In genomic region chr5:141513021-141513626, GRCh38 we compare ENCODE assay signal across 8 cellular contexts. TPM values are rescaled to one million over a fixed set of nuclear protein-coding genes. Genes with fewer than 3 reads are reported as not detected.
DNase-seq lines count a peak whose midpoint lies in the region; ATAC-seq and TF ChIP-seq lines count a peak whose summit lies in the region.

No MANE protein-coding gene starts in this region.

- TF ChIP-seq POLR2A in GM18505 (IDR thresholded peaks at IDR 0.05; ENCODE audit: borderline replicate concordance, extremely low read depth, insufficient read depth, insufficient read length) = no peak

- H3K4me3 ChIP-seq in WI38 (ENCODE audit: low read depth, low read length) (peak overlapping the region; percentile 49), left lung (peak overlapping the region; percentile 31 to 49)

- H3K4me1 Mint-ChIP-seq in HFFc6 (ENCODE audit: low read depth) = peaks cover 91% of the 10 kb centered on the region
- H3K4me1 Mint-ChIP-seq in dendritic cell treated with granulocyte-macrophage colony-stimulating factor and Interleukin-4, amounts not matched to agents 40 ng/mL and 50 ng/mL, for 4 days (ENCODE audit: low read depth) = peaks cover 82% of the 10 kb centered on the region
- H3K4me1 Mint-ChIP-seq in stimulated activated memory B cell treated with anti-CD40 and anti-IgM and Interleukin-4, amounts not matched to agents 10 μg/mL and 1 μg/mL and 100 μg/mL, for 72 hours = peaks cover 87% of the 10 kb centered on the region

- peaks cover 39% of the 10 kb centered on the region for H3K36me3 Mint-ChIP-seq in HFFc6 (ENCODE audit: low read depth)
- peaks cover 56% of the 10 kb centered on the region for H3K36me3 Mint-ChIP-seq in dendritic cell treated with granulocyte-macrophage colony-stimulating factor and Interleukin-4, amounts not matched to agents 40 ng/mL and 50 ng/mL, for 4 days (ENCODE audit: low read depth)
- H3K36me3 Mint-ChIP-seq in stimulated activated memory B cell treated with anti-CD40 and anti-IgM and Interleukin-4, amounts not matched to agents 10 μg/mL and 1 μg/mL and 100 μg/mL, for 72 hours = peaks cover 41% of the 10 kb centered on the region

- H3K9me3 Mint-ChIP-seq in HFFc6 = no peaks in the 10 kb centered on the region
- H3K9me3 Mint-ChIP-seq in dendritic cell treated with granulocyte-macrophage colony-stimulating factor and Interleukin-4, amounts not matched to agents 40 ng/mL and 50 ng/mL, for 4 days = no peaks in the 10 kb centered on the region
- peaks cover 5% of the 10 kb centered on the region for H3K9me3 Mint-ChIP-seq in stimulated activated memory B cell treated with anti-CD40 and anti-IgM and Interleukin-4, amounts not matched to agents 10 μg/mL and 1 μg/mL and 100 μg/mL, for 72 hours

- H3K27me3 Mint-ChIP-seq in HFFc6 (ENCODE audit: insufficient read depth) = peaks cover 22% of the 10 kb centered on the region
- H3K27me3 Mint-ChIP-seq in dendritic cell treated with granulocyte-macrophage colony-stimulating factor and Interleukin-4, amounts not matched to agents 40 ng/mL and 50 ng/mL, for 4 days = peaks cover 24% of the 10 kb centered on the region
- H3K27me3 Mint-ChIP-seq in stimulated activated memory B cell treated with anti-CD40 and anti-IgM and Interleukin-4, amounts not matched to agents 10 μg/mL and 1 μg/mL and 100 μg/mL, for 72 hours = no peaks in the 10 kb centered on the region

- H3K9me3 ChIP-seq in left lung = no peaks in the 10 kb centered on the region

- peaks cover 0 to 9% of the 10 kb centered on the region in 2 donors for H3K27me3 ChIP-seq in left lung

- intact Hi-C loops in dendritic cell treated with granulocyte-macrophage colony-stimulating factor and Interleukin-4, amounts not matched to agents 40 ng/mL and 50 ng/mL, for 4 days (cut with micrococcal nuclease) = loop anchor here (10.0 kb wide), 1 partner anchor 188 kb away; the partner anchor contains the start of gene TAF7
- intact Hi-C loops in left lung (cut with DNase I) = no loop called here

- peak overlapping the region; percentile 85 for H3K4me3 Mint-ChIP-seq in HFFc6
- peak overlapping the region; percentile 74 for H3K4me3 Mint-ChIP-seq in dendritic cell treated with granulocyte-macrophage colony-stimulating factor and Interleukin-4, amounts not matched to agents 40 ng/mL and 50 ng/mL, for 4 days
- peak overlapping the region; percentile 70 for H3K4me3 Mint-ChIP-seq in stimulated activated memory B cell treated with anti-CD40 and anti-IgM and Interleukin-4, amounts not matched to agents 10 μg/mL and 1 μg/mL and 100 μg/mL, for 72 hours

- peaks cover 0 to 50% of the 10 kb centered on the region in 2 donors for H3K36me3 ChIP-seq in left lung

- H3K27ac ChIP-seq in left lung = peak overlapping the region; percentile 83 to 87

- ATAC-seq in left lung = peak; percentile 29
- ATAC-seq in stimulated activated memory B cell treated with anti-CD40 and anti-IgM and Interleukin-4, amounts not matched to agents 10 μg/mL and 1 μg/mL and 100 μg/mL, for 72 hours = peak; percentile 6
- no peak for ATAC-seq in GM18505 (IDR thresholded peaks at IDR 0.05; ENCODE audit: unreplicated experiment)

- peak overlapping the region; percentile 96 for H3K27ac Mint-ChIP-seq in HFFc6
- H3K27ac Mint-ChIP-seq in dendritic cell treated with granulocyte-macrophage colony-stimulating factor and Interleukin-4, amounts not matched to agents 40 ng/mL and 50 ng/mL, for 4 days = peak overlapping the region; percentile 55
- H3K27ac Mint-ChIP-seq in stimulated activated memory B cell treated with anti-CD40 and anti-IgM and Interleukin-4, amounts not matched to agents 10 μg/mL and 1 μg/mL and 100 μg/mL, for 72 hours = peak overlapping the region; percentile 30

- peak; percentile 48 for DNase-seq in HFFc6
- peak in 1 of 2 donors; percentile 80 for DNase-seq in left lung
- no peak for DNase-seq in ureter (ENCODE audit: low spot score)
- DNase-seq in DMS53 (lab: John Stamatoyannopoulos, UW) = no peak

- peaks cover 25 to 81% of the 10 kb centered on the region in 2 donors for H3K4me1 ChIP-seq in left lung

- TF ChIP-seq CTCF in HFFc6 (IDR thresholded peaks at IDR 0.05) = no peak
- no peak for TF ChIP-seq CTCF in WI38 (IDR thresholded peaks at IDR 0.05; ENCODE audit: low read depth, low read length)
- TF ChIP-seq CTCF in left lung (IDR thresholded peaks at IDR 0.05) = no peak

RNA-seq across cellular contexts. Expression of gene PCDHGC5, which starts 24.2 kb away (rescaled TPM):
- total RNA-seq in HFFc6 (2021; fragmentation: NEBNext Ultra II Directional; extraction: Animal tissue kit (Norgen Biotek cat#: 25700)) = 1 to 10 TPM; 2.3 to 5.7 (median 2.7) TPM
- total RNA-seq in left lung = 1 to 10 TPM; 1.4 to 1.9 TPM
- total RNA-seq in ureter = 2.8 TPM

RNA-seq across cellular contexts. Expression of gene PCDHGC4, which starts 28.3 kb away (rescaled TPM):
- total RNA-seq in HFFc6 (2021; fragmentation: NEBNext Ultra II Directional; extraction: Animal tissue kit (Norgen Biotek cat#: 25700)) = 1 to 10 TPM in 1 of 6 experiments, under 1 TPM in 5; 0.34 to 1.4 (median 0.62) TPM
- total RNA-seq in left lung (1 to 10 TPM in 1 of 2 donors, under 1 TPM in 1; 0.79 to 2.5 TPM), ureter (3.6 TPM)

RNA-seq across cellular contexts. Expression of gene PCDHGC3, which starts 37.4 kb away (rescaled TPM):
- total RNA-seq in HFFc6 (2021; fragmentation: NEBNext Ultra II Directional; extraction: Animal tissue kit (Norgen Biotek cat#: 25700)) = 100 to 1,000 TPM; 126 to 150 (median 132) TPM
- 100 to 1,000 TPM in 1 of 2 donors, 10 to 100 TPM in 1; 65.4 to 101 TPM for total RNA-seq in left lung
- total RNA-seq in ureter = 52.6 TPM

Comparison
In these comparisons a context has a peak if more than half of its experiments do, and no peak if none do; other contexts are left out.
1. H3K27ac Mint-ChIP-seq: peak in every context shown above with its lines; median percentile 96 in HFFc6; 55 in dendritic cell treated with granulocyte-macrophage colony-stimulating factor and Interleukin-4, amounts not matched to agents 40 ng/mL and 50 ng/mL, for 4 days; 30 in stimulated activated memory B cell treated with anti-CD40 and anti-IgM and Interleukin-4, amounts not matched to agents 10 μg/mL and 1 μg/mL and 100 μg/mL, for 72 hours.